8 cellular contexts compared by ENCODE assay signal in the genomic region with DNA sequence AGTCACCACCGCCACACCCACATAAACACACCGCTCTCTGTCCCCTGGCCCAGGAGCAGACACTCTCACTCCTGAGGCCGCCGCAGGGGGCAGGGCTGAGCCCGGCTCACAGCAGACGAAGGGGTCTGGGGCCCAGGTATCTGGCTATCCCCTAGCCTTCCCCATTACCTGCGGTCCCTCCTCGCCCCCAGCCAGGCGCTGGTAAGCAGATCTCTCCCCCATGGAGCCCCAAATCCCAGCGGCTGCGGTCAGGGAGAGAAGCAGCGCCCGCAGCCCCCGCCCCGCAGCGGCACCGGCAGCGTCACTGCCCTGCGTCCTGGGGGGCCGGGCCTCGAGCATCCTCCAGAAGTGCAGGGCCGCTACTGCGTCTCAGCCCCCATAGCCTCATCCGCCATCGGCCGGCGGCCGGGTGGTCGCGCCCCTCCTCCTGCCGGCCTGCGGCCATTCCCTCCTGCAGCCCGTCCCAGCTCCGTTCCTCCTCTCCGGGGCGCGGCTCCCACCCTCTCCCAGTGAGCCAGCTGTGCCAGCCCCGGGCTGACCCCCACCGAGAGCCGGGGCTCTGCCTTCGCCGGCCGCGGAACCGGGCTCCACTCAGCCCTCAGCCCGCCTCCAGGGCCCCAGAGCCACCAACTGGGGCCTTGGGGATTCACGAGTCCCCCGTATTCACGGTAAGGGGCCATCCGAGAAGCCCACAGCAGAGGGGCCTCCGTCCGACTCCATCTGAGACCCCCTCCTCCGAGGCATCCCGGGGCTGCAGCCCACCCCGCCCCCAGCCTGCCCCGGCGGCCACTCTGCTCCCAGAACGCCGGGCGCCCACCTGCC. TPM values are rescaled to one million over a fixed set of nuclear protein-coding genes. Genes with fewer than 3 reads are reported as not detected.
DNase-seq lines count a peak whose midpoint lies in the region; ATAC-seq and TF ChIP-seq lines count a peak whose summit lies in the region.

No MANE protein-coding gene starts in this region.

- DNase-seq in NCI-H1694 (lab: John Stamatoyannopoulos, UW) (peak; percentile 32), right lobe of liver (peak; percentile 61 to 74 (median 69))
- peak; percentile 38 to 57 (median 54) for DNase-seq in activated CD4-positive, CD25-positive, alpha-beta regulatory T cell (lab: John Stamatoyannopoulos, UW)
- peak; percentile 58 to 60 for DNase-seq in central memory CD8-positive, alpha-beta T cell (ENCODE audit: low spot score in 2 of 2)
- peak in 2 of 3 experiments; percentile 33 to 55 for DNase-seq in stimulated activated CD4-positive, alpha-beta T cell treated with anti-CD3 and anti-CD28 coated beads, TNF-alpha, amount 100 ng/mL, for 4 hours (ENCODE audit: low read depth in 3 of 3)

- peaks cover 45% of the 10 kb centered on the region for H3K4me1 Mint-ChIP-seq in central memory CD8-positive, alpha-beta T cell

- peak overlapping the region; percentile 58 to 78 (median 70) for H3K27ac ChIP-seq in right lobe of liver

- no peaks in the 10 kb centered on the region for H3K27me3 ChIP-seq in right lobe of liver

- H3K4me3 Mint-ChIP-seq in central memory CD8-positive, alpha-beta T cell, result peak overlapping the region; percentile 93

- H3K4me3 ChIP-seq in right lobe of liver, result peak overlapping the region; percentile 48 to 70 (median 66)

- 0% methylated on average over 11 of the region's 60 CpGs for WGBS in right lobe of liver (ENCODE audit: insufficient coverage, low coverage, low lambda C conversion rate, missing lambda C conversion rate)

- ATAC-seq in HG02588 (IDR thresholded peaks at IDR 0.05; ENCODE audit: unreplicated experiment), result peak; percentile 29
- peak; percentile 71 for ATAC-seq in central memory CD8-positive, alpha-beta T cell (replicated peaks; ENCODE audit: extremely low read depth, poor library complexity, severe bottlenecking)
- ATAC-seq in right lobe of liver, result peak; percentile 25 to 49 (median 39)
- no peak for ATAC-seq in HG02840 (IDR thresholded peaks at IDR 0.05; ENCODE audit: low FRiP score, unreplicated experiment)

- H3K27ac Mint-ChIP-seq in central memory CD8-positive, alpha-beta T cell (ENCODE audit: low read depth), result peak overlapping the region; percentile 94

- TF ChIP-seq CTCF in GM12872 (IDR thresholded peaks at IDR 0.05; ENCODE audit: insufficient read depth, low read depth, low read length) (peak; percentile 69), right lobe of liver (IDR thresholded peaks at IDR 0.05) (no peak)

- H3K36me3 ChIP-seq in right lobe of liver, result no peaks in the 10 kb centered on the region

- no peak for TF ChIP-seq POLR2A in right lobe of liver (IDR thresholded peaks at IDR 0.05)

- intact Hi-C loops in right lobe of liver (cut with DNase I), result loop anchor here in 1 of 2 donors (5.0 kb wide), 1 partner anchor 33 kb away; no protein-coding TSS in a partner anchor

- H3K36me3 Mint-ChIP-seq in central memory CD8-positive, alpha-beta T cell (ENCODE audit: insufficient read depth), result peaks cover 14% of the 10 kb centered on the region

- H3K9me3 Mint-ChIP-seq in central memory CD8-positive, alpha-beta T cell, result no peaks in the 10 kb centered on the region

- H3K4me1 ChIP-seq in right lobe of liver, result peaks cover 0 to 43% (median 21%) of the 10 kb centered on the region in 4 donors

- H3K9me3 ChIP-seq in right lobe of liver, result no peaks in the 10 kb centered on the region

- H3K27me3 Mint-ChIP-seq in central memory CD8-positive, alpha-beta T cell, result no peaks in the 10 kb centered on the region

RNA-seq across cellular contexts. Expression of a gene that starts 13.1 kb away (rescaled TPM):
- total RNA-seq in right lobe of liver, result 10 to 100 TPM; 12.6 to 52.5 (median 25.3) TPM
